In genomic region chr10:103745264-103746247, GRCh38 we compare ENCODE assay signal across 9 cellular contexts.
DNase-seq lines count a peak whose midpoint lies in the region; ATAC-seq lines count a peak whose summit lies in the region.
"Had no signal": no experiment of that assay in that cellular context is flagged by ENCODE, and none has a peak within 500 bp of the region (broad histone marks: within the 10 kb centered on the region; RNA-seq: fewer than 3 reads in every experiment).

No MANE protein-coding gene starts in this region.

- no peaks in the 10 kb centered on the region for H3K36me3 ChIP-seq in Karpas-422 (ENCODE audit: insufficient read depth, low read length)

- no peaks in the 10 kb centered on the region for H4K20me1 ChIP-seq in Karpas-422 (ENCODE audit: insufficient read depth, low read depth, low read length)

- no peaks in the 10 kb centered on the region for H3K9me3 ChIP-seq in Karpas-422 (ENCODE audit: low read length)

- intact Hi-C loops in left colon (cut with DNase I, micrococcal nuclease), result no loop called here

- no peak overlapping the region for H3K4me3 ChIP-seq in Karpas-422 (ENCODE audit: low read length)

- DNase-seq in A172 (ENCODE audit: low spot score) (peak; percentile 55), Karpas-422 (peak; percentile 54), left colon (peak in 1 of 2 donors; percentile 46), GOT3 (lab: John Stamatoyannopoulos, UW) (no peak), NCI-H1092 treated with DMSO at 0.1 percent for 48 hours (lab: John Stamatoyannopoulos, UW) (no peak), NCI-H748 (lab: John Stamatoyannopoulos, UW; ENCODE audit: unreplicated experiment) (no peak), NCI-H1417 treated with DMSO at 0.1 percent for 48 hours (lab: John Stamatoyannopoulos, UW) (no peak)
- peak; percentile 9 to 54 for DNase-seq in activated CD8-positive, alpha-beta memory T cell treated with anti-CD3 and anti-CD28 coated beads for 4 hours (ENCODE audit: low read depth in 2 of 2)

- H2AFZ ChIP-seq in Karpas-422 (ENCODE audit: low read length), result no peak overlapping the region

- no peaks in the 10 kb centered on the region for H3K27me3 ChIP-seq in Karpas-422 (ENCODE audit: low read length)

- no peak overlapping the region for H3K27ac ChIP-seq in Karpas-422 (ENCODE audit: low read length)
- H3K27ac ChIP-seq: C4-2B had no signal

- peak; percentile 67 for ATAC-seq in left colon

- no peak overlapping the region for H3K4me2 ChIP-seq in Karpas-422 (ENCODE audit: low read depth, low read length, poor library complexity, severe bottlenecking)

- no peak overlapping the region for H3K9ac ChIP-seq in Karpas-422 (ENCODE audit: low read length)

- no peaks in the 10 kb centered on the region for H3K4me1 ChIP-seq in Karpas-422 (ENCODE audit: low read length)

- H3K9me2 ChIP-seq in Karpas-422 (replicated peaks; ENCODE audit: insufficient read depth, low read length), result no peaks in the 10 kb centered on the region

- H3K79me2 ChIP-seq in Karpas-422 (ENCODE audit: low read length), result no peaks in the 10 kb centered on the region

Comparison
In these comparisons a context has a peak if more than half of its experiments do, and no peak if none do; other contexts are left out.
1. DNase-seq: peak in A172 (single experiment), Karpas-422 (single experiment) and activated CD8-positive, alpha-beta memory T cell treated with anti-CD3 and anti-CD28 coated beads for 4 hours (2 of 2); none in GOT3 (single experiment), NCI-H1092 treated with DMSO at 0.1 percent for 48 hours (single experiment), NCI-H748 (single experiment) and NCI-H1417 treated with DMSO at 0.1 percent for 48 hours (single experiment).